Comparison of ENCODE assay signal across 20 cellular contexts in genomic region chr12:115873416-115874082, GRCh38.
DNase-seq lines count a peak whose midpoint lies in the region; ATAC-seq, FAIRE-seq and TF ChIP-seq lines count a peak whose summit lies in the region.
"Had no signal": no experiment of that assay in that cellular context is flagged by ENCODE, and none has a peak within 500 bp of the region (broad histone marks: within the 10 kb centered on the region; RNA-seq: fewer than 3 reads in every experiment).

No MANE protein-coding gene starts in this region.

- no peaks in the 10 kb centered on the region for H3K9me3 Mint-ChIP-seq in osteocyte (ENCODE audit: unreplicated experiment)

- H3K9ac ChIP-seq in iPS-20b (ENCODE audit: low read depth, low read length) = peak overlapping the region; percentile 45; the same call in 1 of the 2 replicates
- H3K9ac ChIP-seq: parathyroid adenoma had no signal

- H3K9me3 ChIP-seq in A549 (no peaks in the 10 kb centered on the region), iPS-20b (ENCODE audit: insufficient read depth, low read depth, low read length) (no peaks in the 10 kb centered on the region)
- H3K9me3 ChIP-seq: adrenal gland had no signal

- TF ChIP-seq EP300 in A549 (IDR thresholded peaks at IDR 0.05) = no peak

- no peaks in the 10 kb centered on the region for H3K27me3 ChIP-seq in iPS-20b (ENCODE audit: insufficient read depth, low read length)
- H3K27me3 ChIP-seq: adrenal gland had no signal

- H3K27ac ChIP-seq in A549 = peak overlapping the region in 1 of 2 experiments; percentile 22; a peak in 1 of 6 replicates
- H3K27ac ChIP-seq in iPS-20b (ENCODE audit: low read length) = peak overlapping the region; percentile 4
- H3K27ac ChIP-seq: adrenal gland, HL-60, parathyroid adenoma, RWPE1, spleen, WERI-Rb-1 had no signal

- H3K4me1 ChIP-seq in A549 (peaks cover 36% of the 10 kb centered on the region), iPS-20b (ENCODE audit: insufficient read depth, low read length) (peaks cover 17% of the 10 kb centered on the region)
- H3K4me1 ChIP-seq: adrenal gland, parathyroid adenoma, spleen had no signal

- POLR2A ChIA-PET in A549 (lab: Yijun Ruan, JAX) = no interaction called here

- no peak overlapping the region for H3K27ac Mint-ChIP-seq in osteocyte (ENCODE audit: unreplicated experiment)
- H3K27ac Mint-ChIP-seq: CD8-positive, alpha-beta T cell had no signal

- CTCF ChIA-PET in A549 (lab: Yijun Ruan, JAX) = interaction anchor here (0.7 to 9.2 kb wide), 8 partner anchors 8 to 1248 kb away, joined by 3 to 67 read pairs (median 4); no protein-coding TSS in a partner anchor

- WGBS in A549 (ENCODE audit: missing lambda C conversion rate) = 47% methylated on average over 4 of the region's 4 CpGs

- no peak overlapping the region for H3K4me3 ChIP-seq in A549
- peak overlapping the region; percentile 47 for H3K4me3 ChIP-seq in iPS-20b (ENCODE audit: low read length)
- H3K4me3 ChIP-seq: adrenal gland, GM12878, spleen had no signal

- no peaks in the 10 kb centered on the region for H3K36me3 Mint-ChIP-seq in osteocyte (ENCODE audit: unreplicated experiment)
- H3K36me3 Mint-ChIP-seq: CD8-positive, alpha-beta T cell had no signal

- FAIRE-seq in A549 (lab: Jason Lieb, UNC) = no peak
- FAIRE-seq: GM12878, urothelium cell line had no signal

- no peak for TF ChIP-seq RAD21 in A549 (conservative IDR thresholded peaks at IDR 0.05 in 1 of 2, IDR thresholded peaks at IDR 0.05 in 1 of 2)

- H3K27me3 Mint-ChIP-seq in osteocyte (ENCODE audit: unreplicated experiment) = peaks cover 35% of the 10 kb centered on the region

- no peak for DNase-seq in A549 (ENCODE audit: low read depth in 1 of 2, low spot score in 1 of 2)
- DNase-seq in NCI-H774 (lab: John Stamatoyannopoulos, UW) = peak; percentile 69
- no peak for DNase-seq in putamen (ENCODE audit: low spot score)
- no peak for DNase-seq in osteocyte (ENCODE audit: extremely low spot score, unreplicated experiment)
- DNase-seq: adrenal gland; CD8-positive, alpha-beta T cell; foreskin fibroblast; NCI-H1694 treated with DMSO at 0.1 percent for 48 hours; spleen; stimulated activated naive CD4-positive, alpha-beta T cell; WERI-Rb-1 had no signal

- H3K4me1 Mint-ChIP-seq in osteocyte (ENCODE audit: unreplicated experiment) = no peaks in the 10 kb centered on the region

- H3K4me3 Mint-ChIP-seq in osteocyte (ENCODE audit: unreplicated experiment) = no peak overlapping the region
- H3K4me3 Mint-ChIP-seq: CD8-positive, alpha-beta T cell had no signal

- ATAC-seq in A549 (no peak), HG02884 (IDR thresholded peaks at IDR 0.05; ENCODE audit: unreplicated experiment) (peak; percentile 14), GM21528 (IDR thresholded peaks at IDR 0.05; ENCODE audit: low FRiP score, unreplicated experiment) (no peak), GM18519 (IDR thresholded peaks at IDR 0.05; ENCODE audit: low FRiP score, unreplicated experiment) (no peak)
- ATAC-seq: CD8-positive, alpha-beta T cell; GM12878 had no signal

- TF ChIP-seq POLR2A in A549 (IDR thresholded peaks at IDR 0.05; ENCODE audit: low read length) = no peak

- peak overlapping the region; percentile 43 for H3K4me2 ChIP-seq in A549

- no peaks in the 10 kb centered on the region for H3K36me3 ChIP-seq in iPS-20b (ENCODE audit: insufficient read depth, low read depth, low read length)
- H3K36me3 ChIP-seq: adrenal gland, spleen, WERI-Rb-1 had no signal

- TF ChIP-seq CTCF in A549 (IDR thresholded peaks at IDR 0.05) = no peak
- no peak for TF ChIP-seq CTCF in osteocyte (IDR thresholded peaks at IDR 0.05)

TF ChIP-seq in A549, 52 proteins besides CTCF, POLR2A, EP300 and RAD21:
- TF ChIP-seq JUN (IDR thresholded peaks at IDR 0.05) = no peak
TF ChIP-seq in A549: peak in this region for 0.
